8 cellular contexts compared by ENCODE assay signal in the genomic region with DNA sequence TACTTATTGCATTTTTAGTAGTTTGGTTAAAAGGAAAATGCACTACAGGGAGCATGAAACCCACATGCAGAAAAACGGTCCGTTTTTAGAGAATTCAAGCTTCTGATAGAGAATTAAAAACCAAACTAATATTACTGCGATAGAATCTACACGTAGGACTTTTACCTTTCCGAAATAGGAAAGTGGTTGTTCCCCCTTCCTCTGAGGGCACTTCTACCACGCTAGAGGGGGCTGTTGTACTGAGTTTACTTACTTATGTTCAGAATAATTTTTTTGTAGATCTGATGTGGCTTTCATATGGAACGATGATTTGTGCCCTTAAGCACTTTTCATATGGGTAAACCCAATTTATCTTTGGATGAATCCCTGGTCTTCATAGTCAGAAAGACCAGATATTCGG.
A peak's percentile ranks its signal among the peaks of the same experiment; 100 is the strongest.
DNase-seq lines count a peak whose midpoint lies in the region; ATAC-seq, FAIRE-seq and TF ChIP-seq lines count a peak whose summit lies in the region.
"Had no signal": no experiment of that assay in that cellular context is flagged by ENCODE, and none has a peak within 500 bp of the region (broad histone marks: within the 10 kb centered on the region; RNA-seq: fewer than 3 reads in every experiment).

No MANE protein-coding gene starts in this region.

- H3K27me3 ChIP-seq in Loucy (ENCODE audit: insufficient read depth, low read length, poor library complexity, severe bottlenecking) (no peaks in the 10 kb centered on the region), GM12878 (replicated peaks in 1 of 2; ENCODE audit: control insufficient read depth in 2 of 2, insufficient read depth in 2 of 2, low read length in 1 of 2) (peaks cover 0 to 7% of the 10 kb centered on the region in 2 experiments; a peak in 1 of 4 replicates)

- no peak overlapping the region for H2AFZ ChIP-seq in Loucy (ENCODE audit: low read length)
- no peak overlapping the region for H2AFZ ChIP-seq in GM12878 (ENCODE audit: control insufficient read depth, low read depth, low read length)

- H3K4me1 ChIP-seq in Loucy (ENCODE audit: insufficient read depth, low read length, poor library complexity, severe bottlenecking) (no peaks in the 10 kb centered on the region), GM12878 (ENCODE audit: control insufficient read depth, insufficient read depth, low read length) (peaks cover 8% of the 10 kb centered on the region)

- in situ Hi-C loops in GM12878 (cut with MboI): loop anchor here (10.0 kb wide), 3 partner anchors 261 to 501 kb away; a partner anchor contains a TSS

- RAD21 ChIA-PET in GM12878 (lab: Charles Lee; ENCODE audit: unreplicated experiment): interaction anchor here (0.7 kb wide), 1 partner anchor 230 kb away, joined by 4 read pairs; no protein-coding TSS in a partner anchor

- WGBS in GM12878 (ENCODE audit: insufficient coverage, insufficient replicate concordance, low lambda C conversion rate, missing lambda C conversion rate): 17% methylated on average over 8 of the region's 8 CpGs

- H3K9me2 ChIP-seq in Loucy (replicated peaks; ENCODE audit: low read depth, low read length): no peaks in the 10 kb centered on the region

- peak; percentile 68 for TF ChIP-seq RAD21 in GM12878 (IDR thresholded peaks at IDR 0.05; ENCODE audit: insufficient read depth, low read depth, low read length)

- H4K20me1 ChIP-seq in Loucy (ENCODE audit: insufficient read depth, low read length, poor library complexity, severe bottlenecking) (no peaks in the 10 kb centered on the region), GM12878 (ENCODE audit: control insufficient read depth, insufficient read depth) (no peaks in the 10 kb centered on the region)

- no peak overlapping the region for H3K9ac ChIP-seq in Loucy (ENCODE audit: low read depth, low read length, poor library complexity, severe bottlenecking)
- H3K9ac ChIP-seq in GM12878 (ENCODE audit: control insufficient read depth, insufficient read depth, low read length): no peak overlapping the region

- no peak for TF ChIP-seq EP300 in GM12878 (IDR thresholded peaks at IDR 0.05; ENCODE audit: borderline replicate concordance in 1 of 2, control insufficient read depth in 1 of 2, low read depth in 2 of 2, low read length in 2 of 2)

- CTCF ChIA-PET in GM12878 (lab: Yijun Ruan, JAX): interaction anchor here (0.6 to 2.3 kb wide), 5 partner anchors 89 to 520 kb away, joined by 3 to 7 read pairs (median 6); no protein-coding TSS in a partner anchor

- no peak for TF ChIP-seq POLR2A in GM12878 (IDR thresholded peaks at IDR 0.05; ENCODE audit: low read depth, low read length)

- H3K79me2 ChIP-seq in Loucy (ENCODE audit: insufficient read depth, low read length): no peaks in the 10 kb centered on the region
- no peaks in the 10 kb centered on the region for H3K79me2 ChIP-seq in GM12878 (ENCODE audit: control insufficient read depth, insufficient read depth, low read length)

- H3K9me3 ChIP-seq in Loucy (ENCODE audit: insufficient read depth, low read depth, low read length): no peaks in the 10 kb centered on the region
- no peaks in the 10 kb centered on the region for H3K9me3 ChIP-seq in GM12878 (replicated peaks; ENCODE audit: control insufficient read depth, insufficient read depth, low read length)

- H3K36me3 ChIP-seq in Loucy (ENCODE audit: insufficient read depth, low read length): no peaks in the 10 kb centered on the region
- H3K36me3 ChIP-seq in GM12878 (ENCODE audit: control insufficient read depth in 2 of 2, insufficient read depth in 2 of 2, low read length in 1 of 2): no peaks in the 10 kb centered on the region

- POLR2A ChIA-PET in GM12878 (lab: Charles Lee): no interaction called here

- H3K4me2 ChIP-seq in Loucy (ENCODE audit: low read depth, low read length, poor library complexity, severe bottlenecking) (no peak overlapping the region), GM12878 (ENCODE audit: control insufficient read depth, insufficient read depth) (no peak overlapping the region)

- no peak overlapping the region for H3K27ac ChIP-seq in GM12878 (ENCODE audit: control insufficient read depth, insufficient read depth)

- intact Hi-C loops in GM12878 (cut with micrococcal nuclease; ENCODE audit: unreplicated experiment): loop anchor here (1.0 to 5.0 kb wide), 6 partner anchors 226 to 829 kb away; no protein-coding TSS in a partner anchor

- FAIRE-seq in GM12878 (lab: Jason Lieb, UNC): no peak
- FAIRE-seq: colon had no signal

- SMC1A ChIA-PET in GM12878 (lab: Charles Lee; ENCODE audit: uncharacterized antibody, unreplicated experiment): interaction anchor here (1.4 to 1.7 kb wide), 2 partner anchors 30 to 281 kb away, joined by 4 read pairs; no protein-coding TSS in a partner anchor

- BruUV-seq in GM12878 (replicated peaks; lab: Mats Ljungman, UMichigan): no TSS peak

- H3K4me3 ChIP-seq in GM12864 (ENCODE audit: low read depth, low read length) (no peak overlapping the region), Loucy (ENCODE audit: low read length, poor library complexity, severe bottlenecking) (no peak overlapping the region), GM12878 (no peak overlapping the region)

- DNase-seq in GM12864 (ENCODE audit: low read depth) (peak; percentile 16), SHP77 (lab: John Stamatoyannopoulos, UW) (peak; percentile 56 to 75), GM12878 (ENCODE audit: low read depth, low spot score) (no peak), iris pigment epithelial cell (ENCODE audit: low read depth) (peak; percentile 61), ecto neural progenitor cell (ENCODE audit: low spot score) (no peak)
- DNase-seq in stimulated activated CD4-positive, alpha-beta T cell treated with anti-CD3 and anti-CD28 coated beads, Interleukin-4, amount 100 ng/mL, for 48 hours (ENCODE audit: low read depth in 2 of 2): peak; percentile 6 to 17

- peak; percentile 64 for TF ChIP-seq CTCF in GM12864 (IDR thresholded peaks at IDR 0.05; ENCODE audit: low read depth, low read length, missing control alignments)
- peak; percentile 91 for TF ChIP-seq CTCF in Loucy (conservative IDR thresholded peaks at IDR 0.05; ENCODE audit: low read length)
- peak; percentile 49 to 65 (median 55) for TF ChIP-seq CTCF in GM12878 (IDR thresholded peaks at IDR 0.05 in 2 of 3, conservative IDR thresholded peaks at IDR 0.05 in 1 of 3; ENCODE audit: control insufficient read depth in 2 of 3, extremely low read depth in 1 of 3, insufficient read depth in 1 of 3, low read depth in 3 of 3, low read length in 3 of 3)

- peak; percentile 63 for ATAC-seq in GM12878

- no peaks in the 10 kb centered on the region for H3F3A ChIP-seq in Loucy (ENCODE audit: low read depth)

TF ChIP-seq in GM12878, 131 proteins besides CTCF, POLR2A, EP300 and RAD21:
- TF ChIP-seq ZNF622 (IDR thresholded peaks at IDR 0.05) (no peak), SMC3 (IDR thresholded peaks at IDR 0.05; ENCODE audit: borderline replicate concordance, low read length) (peak; percentile 64; the same call in 1 of the 2 replicates)

Comparison
In these comparisons a context has a peak if more than half of its experiments do, and no peak if none do; other contexts are left out.
1. DNase-seq: peak in GM12864 (single experiment), SHP77 (2 of 2), iris pigment epithelial cell (single experiment) and stimulated activated CD4-positive, alpha-beta T cell treated with anti-CD3 and anti-CD28 coated beads, Interleukin-4, amount 100 ng/mL, for 48 hours (2 of 2); none in GM12878 (single experiment) and ecto neural progenitor cell (single experiment).
2. Peak in every context shown above with its lines, with median percentiles within 50 percentile points of each other: CTCF ChIP-seq.